In the genomic region with DNA sequence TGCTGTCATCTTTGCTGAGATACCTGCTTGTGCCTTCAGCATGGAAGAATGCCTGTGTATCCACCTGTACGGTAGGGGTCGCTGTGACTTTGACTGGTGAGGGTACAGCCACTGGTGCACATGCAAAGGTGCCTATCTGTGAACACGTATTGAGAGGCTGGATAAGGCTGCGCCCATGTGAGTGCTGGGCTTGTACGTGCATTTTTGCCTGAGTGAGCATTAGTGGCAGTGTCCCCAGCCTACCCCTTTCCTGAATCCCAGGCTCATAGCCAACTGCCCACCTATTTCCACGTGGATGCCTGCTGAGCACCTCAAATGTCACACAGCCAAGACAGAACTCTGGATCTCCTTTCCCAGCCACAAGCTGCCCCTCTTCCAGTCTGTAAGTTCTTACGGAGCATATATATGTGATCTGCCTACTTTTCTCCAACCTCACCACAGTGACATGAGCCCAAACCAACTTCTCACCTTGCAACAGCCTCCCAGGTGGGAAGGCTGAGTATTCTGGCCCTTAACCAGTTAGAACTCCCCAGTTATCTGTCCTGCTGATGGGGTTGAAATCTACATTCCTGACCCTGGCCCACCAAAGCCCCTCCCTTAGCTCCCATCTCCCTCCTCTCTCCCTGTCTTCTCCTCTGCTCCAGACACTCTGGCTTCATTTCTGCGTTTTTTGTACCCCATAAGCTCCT, we compare ENCODE assay signal across 1 cellular context.
TF ChIP-seq lines count a peak whose summit lies in the region.

No MANE protein-coding gene starts in this region.

TF ChIP-seq in HepG2, 621 proteins besides CTCF, POLR2A, EP300 and RAD21 (continued from another document and continues in another):
- TF ChIP-seq SALL2 (CRISPR knock-in tag; IDR thresholded peaks at IDR 0.05) (no peak), ZNF432 (CRISPR knock-in tag; IDR thresholded peaks at IDR 0.05; ENCODE audit: borderline replicate concordance) (no peak), RORA (CRISPR knock-in tag; IDR thresholded peaks at IDR 0.05) (no peak), BORCS8-MEF2B (CRISPR knock-in tag; IDR thresholded peaks at IDR 0.05) (0 out of 2 replicates have a peak, but pooled peaks have one; percentile 55), ZNF530 (CRISPR knock-in tag; IDR thresholded peaks at IDR 0.05; ENCODE audit: low read depth) (0 out of 2 replicates have a peak, but pooled peaks have one; percentile 35), GTF3A (CRISPR knock-in tag; conservative IDR thresholded peaks at IDR 0.05) (no peak), ZNF556 (CRISPR knock-in tag; IDR thresholded peaks at IDR 0.05; ENCODE audit: borderline replicate concordance) (peak; percentile 55; the same call in 1 of the 2 replicates), U2AF1 (optimal IDR thresholded peaks at IDR 0.05; ENCODE audit: low read depth, low read length) (no peak), FOXK1 (CRISPR knock-in tag; IDR thresholded peaks at IDR 0.05; ENCODE audit: borderline replicate concordance, low read depth) (peak; percentile 44; the same call in 1 of the 2 replicates), ZNF761 (CRISPR knock-in tag; conservative IDR thresholded peaks at IDR 0.05) (no peak), RBAK (CRISPR knock-in tag; IDR thresholded peaks at IDR 0.05) (0 out of 2 replicates have a peak, but pooled peaks have one; percentile 53), PTBP1 (IDR thresholded peaks at IDR 0.05; ENCODE audit: low read depth, low read length, poor library complexity, severe bottlenecking) (no peak), ATF1 (CRISPR knock-in tag; IDR thresholded peaks at IDR 0.05) (no peak), SRSF9 (IDR thresholded peaks at IDR 0.05; ENCODE audit: borderline replicate concordance, insufficient read depth, low read depth, low read length, poor library complexity, severe bottlenecking) (no peak), ZNF34 (CRISPR knock-in tag; IDR thresholded peaks at IDR 0.05; ENCODE audit: borderline replicate concordance) (no peak), JARID2 (CRISPR knock-in tag; IDR thresholded peaks at IDR 0.05; ENCODE audit: insufficient replicate concordance) (no peak), ZNF10 (CRISPR knock-in tag; IDR thresholded peaks at IDR 0.05; ENCODE audit: borderline replicate concordance, low read depth) (no peak), ZNF331 (CRISPR knock-in tag; IDR thresholded peaks at IDR 0.05) (peak; percentile 91), ZNF644 (CRISPR knock-in tag; IDR thresholded peaks at IDR 0.05; ENCODE audit: low read depth) (peak; percentile 97), SOX5 (CRISPR knock-in tag; IDR thresholded peaks at IDR 0.05; ENCODE audit: borderline replicate concordance) (peak; percentile 56), ZFP90 (CRISPR knock-in tag; IDR thresholded peaks at IDR 0.05; ENCODE audit: borderline replicate concordance) (no peak), SMC3 (IDR thresholded peaks at IDR 0.05; ENCODE audit: low read length) (no peak), NFYC (CRISPR knock-in tag; IDR thresholded peaks at IDR 0.05) (no peak; the same call in 1 of the 2 replicates), TSC22D2 (CRISPR knock-in tag; IDR thresholded peaks at IDR 0.05; ENCODE audit: borderline replicate concordance) (0 out of 2 replicates have a peak, but pooled peaks have one; percentile 24), ZNF235 (CRISPR knock-in tag; IDR thresholded peaks at IDR 0.05; ENCODE audit: borderline replicate concordance) (0 out of 2 replicates have a peak, but pooled peaks have one; percentile 57), TMF1 (CRISPR knock-in tag; IDR thresholded peaks at IDR 0.05; ENCODE audit: low read depth) (no peak), ZNF75D (CRISPR knock-in tag; IDR thresholded peaks at IDR 0.05; ENCODE audit: borderline replicate concordance) (no peak), HOXA9 (CRISPR knock-in tag; IDR thresholded peaks at IDR 0.05; ENCODE audit: borderline replicate concordance) (no peak), ZNF749 (CRISPR knock-in tag; IDR thresholded peaks at IDR 0.05; ENCODE audit: borderline replicate concordance) (no peak), CEBPB (IDR thresholded peaks at IDR 0.05; ENCODE audit: borderline replicate concordance, low read depth, low read length) (no peak), CBX2 (IDR thresholded peaks at IDR 0.05; ENCODE audit: low read depth, low read length) (no peak), CBX2 (CRISPR knock-in tag; IDR thresholded peaks at IDR 0.05; ENCODE audit: low read depth) (no peak), MAFF (IDR thresholded peaks at IDR 0.05; ENCODE audit: low read depth, low read length) (no peak), BRCA1 (CRISPR knock-in tag; IDR thresholded peaks at IDR 0.05) (no peak), ZMYM3 (CRISPR knock-in tag; IDR thresholded peaks at IDR 0.05) (peak; percentile 76; the same call in 1 of the 2 replicates), ZFP1 (CRISPR knock-in tag; IDR thresholded peaks at IDR 0.05) (peak; percentile 37; the same call in 1 of the 2 replicates)
- TF ChIP-seq, protein P1, sequence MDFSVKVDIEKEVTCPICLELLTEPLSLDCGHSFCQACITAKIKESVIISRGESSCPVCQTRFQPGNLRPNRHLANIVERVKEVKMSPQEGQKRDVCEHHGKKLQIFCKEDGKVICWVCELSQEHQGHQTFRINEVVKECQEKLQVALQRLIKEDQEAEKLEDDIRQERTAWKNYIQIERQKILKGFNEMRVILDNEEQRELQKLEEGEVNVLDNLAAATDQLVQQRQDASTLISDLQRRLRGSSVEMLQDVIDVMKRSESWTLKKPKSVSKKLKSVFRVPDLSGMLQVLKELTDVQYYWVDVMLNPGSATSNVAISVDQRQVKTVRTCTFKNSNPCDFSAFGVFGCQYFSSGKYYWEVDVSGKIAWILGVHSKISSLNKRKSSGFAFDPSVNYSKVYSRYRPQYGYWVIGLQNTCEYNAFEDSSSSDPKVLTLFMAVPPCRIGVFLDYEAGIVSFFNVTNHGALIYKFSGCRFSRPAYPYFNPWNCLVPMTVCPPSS (IDR thresholded peaks at IDR 0.05), result no peak
- TF ChIP-seq, protein P2, sequence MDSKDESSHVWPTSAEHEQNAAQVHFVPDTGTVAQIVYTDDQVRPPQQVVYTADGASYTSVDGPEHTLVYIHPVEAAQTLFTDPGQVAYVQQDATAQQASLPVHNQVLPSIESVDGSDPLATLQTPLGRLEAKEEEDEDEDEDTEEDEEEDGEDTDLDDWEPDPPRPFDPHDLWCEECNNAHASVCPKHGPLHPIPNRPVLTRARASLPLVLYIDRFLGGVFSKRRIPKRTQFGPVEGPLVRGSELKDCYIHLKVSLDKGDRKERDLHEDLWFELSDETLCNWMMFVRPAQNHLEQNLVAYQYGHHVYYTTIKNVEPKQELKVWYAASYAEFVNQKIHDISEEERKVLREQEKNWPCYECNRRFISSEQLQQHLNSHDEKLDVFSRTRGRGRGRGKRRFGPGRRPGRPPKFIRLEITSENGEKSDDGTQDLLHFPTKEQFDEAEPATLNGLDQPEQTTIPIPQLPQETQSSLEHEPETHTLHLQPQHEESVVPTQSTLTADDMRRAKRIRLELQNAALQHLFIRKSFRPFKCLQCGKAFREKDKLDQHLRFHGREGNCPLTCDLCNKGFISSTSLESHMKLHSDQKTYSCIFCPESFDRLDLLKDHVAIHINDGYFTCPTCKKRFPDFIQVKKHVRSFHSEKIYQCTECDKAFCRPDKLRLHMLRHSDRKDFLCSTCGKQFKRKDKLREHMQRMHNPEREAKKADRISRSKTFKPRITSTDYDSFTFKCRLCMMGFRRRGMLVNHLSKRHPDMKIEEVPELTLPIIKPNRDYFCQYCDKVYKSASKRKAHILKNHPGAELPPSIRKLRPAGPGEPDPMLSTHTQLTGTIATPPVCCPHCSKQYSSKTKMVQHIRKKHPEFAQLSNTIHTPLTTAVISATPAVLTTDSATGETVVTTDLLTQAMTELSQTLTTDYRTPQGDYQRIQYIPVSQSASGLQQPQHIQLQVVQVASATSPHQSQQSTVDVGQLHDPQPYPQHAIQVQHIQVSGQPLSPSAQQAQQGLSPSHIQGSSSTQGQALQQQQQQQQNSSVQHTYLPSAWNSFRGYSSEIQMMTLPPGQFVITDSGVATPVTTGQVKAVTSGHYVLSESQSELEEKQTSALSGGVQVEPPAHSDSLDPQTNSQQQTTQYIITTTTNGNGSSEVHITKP (CRISPR knock-in tag; IDR thresholded peaks at IDR 0.05; ENCODE audit: low read depth), result peak; percentile 81
- TF ChIP-seq, protein P3, sequence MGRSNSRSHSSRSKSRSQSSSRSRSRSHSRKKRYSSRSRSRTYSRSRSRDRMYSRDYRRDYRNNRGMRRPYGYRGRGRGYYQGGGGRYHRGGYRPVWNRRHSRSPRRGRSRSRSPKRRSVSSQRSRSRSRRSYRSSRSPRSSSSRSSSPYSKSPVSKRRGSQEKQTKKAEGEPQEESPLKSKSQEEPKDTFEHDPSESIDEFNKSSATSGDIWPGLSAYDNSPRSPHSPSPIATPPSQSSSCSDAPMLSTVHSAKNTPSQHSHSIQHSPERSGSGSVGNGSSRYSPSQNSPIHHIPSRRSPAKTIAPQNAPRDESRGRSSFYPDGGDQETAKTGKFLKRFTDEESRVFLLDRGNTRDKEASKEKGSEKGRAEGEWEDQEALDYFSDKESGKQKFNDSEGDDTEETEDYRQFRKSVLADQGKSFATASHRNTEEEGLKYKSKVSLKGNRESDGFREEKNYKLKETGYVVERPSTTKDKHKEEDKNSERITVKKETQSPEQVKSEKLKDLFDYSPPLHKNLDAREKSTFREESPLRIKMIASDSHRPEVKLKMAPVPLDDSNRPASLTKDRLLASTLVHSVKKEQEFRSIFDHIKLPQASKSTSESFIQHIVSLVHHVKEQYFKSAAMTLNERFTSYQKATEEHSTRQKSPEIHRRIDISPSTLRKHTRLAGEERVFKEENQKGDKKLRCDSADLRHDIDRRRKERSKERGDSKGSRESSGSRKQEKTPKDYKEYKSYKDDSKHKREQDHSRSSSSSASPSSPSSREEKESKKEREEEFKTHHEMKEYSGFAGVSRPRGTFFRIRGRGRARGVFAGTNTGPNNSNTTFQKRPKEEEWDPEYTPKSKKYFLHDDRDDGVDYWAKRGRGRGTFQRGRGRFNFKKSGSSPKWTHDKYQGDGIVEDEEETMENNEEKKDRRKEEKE (IDR thresholded peaks at IDR 0.05), result no peak
- TF ChIP-seq, protein P4, sequence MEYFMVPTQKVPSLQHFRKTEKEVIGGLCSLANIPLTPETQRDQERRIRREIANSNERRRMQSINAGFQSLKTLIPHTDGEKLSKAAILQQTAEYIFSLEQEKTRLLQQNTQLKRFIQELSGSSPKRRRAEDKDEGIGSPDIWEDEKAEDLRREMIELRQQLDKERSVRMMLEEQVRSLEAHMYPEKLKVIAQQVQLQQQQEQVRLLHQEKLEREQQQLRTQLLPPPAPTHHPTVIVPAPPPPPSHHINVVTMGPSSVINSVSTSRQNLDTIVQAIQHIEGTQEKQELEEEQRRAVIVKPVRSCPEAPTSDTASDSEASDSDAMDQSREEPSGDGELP (IDR thresholded peaks at IDR 0.05; ENCODE audit: borderline replicate concordance, low read depth), result no peak; the same call in 1 of the 2 replicates
- TF ChIP-seq, protein P5, sequence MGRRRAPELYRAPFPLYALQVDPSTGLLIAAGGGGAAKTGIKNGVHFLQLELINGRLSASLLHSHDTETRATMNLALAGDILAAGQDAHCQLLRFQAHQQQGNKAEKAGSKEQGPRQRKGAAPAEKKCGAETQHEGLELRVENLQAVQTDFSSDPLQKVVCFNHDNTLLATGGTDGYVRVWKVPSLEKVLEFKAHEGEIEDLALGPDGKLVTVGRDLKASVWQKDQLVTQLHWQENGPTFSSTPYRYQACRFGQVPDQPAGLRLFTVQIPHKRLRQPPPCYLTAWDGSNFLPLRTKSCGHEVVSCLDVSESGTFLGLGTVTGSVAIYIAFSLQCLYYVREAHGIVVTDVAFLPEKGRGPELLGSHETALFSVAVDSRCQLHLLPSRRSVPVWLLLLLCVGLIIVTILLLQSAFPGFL (CRISPR knock-in tag; IDR thresholded peaks at IDR 0.05), result peak; percentile 73; the same call in 1 of the 2 replicates
- TF ChIP-seq, protein P6, sequence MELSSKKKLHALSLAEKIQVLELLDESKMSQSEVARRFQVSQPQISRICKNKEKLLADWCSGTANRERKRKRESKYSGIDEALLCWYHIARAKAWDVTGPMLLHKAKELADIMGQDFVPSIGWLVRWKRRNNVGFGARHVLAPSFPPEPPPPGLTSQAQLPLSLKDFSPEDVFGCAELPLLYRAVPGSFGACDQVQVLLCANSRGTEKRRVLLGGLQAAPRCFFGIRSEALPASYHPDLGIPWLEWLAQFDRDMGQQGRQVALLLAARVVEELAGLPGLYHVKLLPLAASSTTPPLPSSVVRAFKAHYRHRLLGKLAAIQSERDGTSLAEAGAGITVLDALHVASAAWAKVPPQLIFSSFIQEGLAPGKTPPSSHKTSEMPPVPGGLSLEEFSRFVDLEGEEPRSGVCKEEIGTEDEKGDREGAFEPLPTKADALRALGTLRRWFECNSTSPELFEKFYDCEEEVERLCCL (CRISPR knock-in tag; IDR thresholded peaks at IDR 0.05; ENCODE audit: borderline replicate concordance), result 0 out of 2 replicates have a peak, but pooled peaks have one; percentile 49
- TF ChIP-seq, protein P7, sequence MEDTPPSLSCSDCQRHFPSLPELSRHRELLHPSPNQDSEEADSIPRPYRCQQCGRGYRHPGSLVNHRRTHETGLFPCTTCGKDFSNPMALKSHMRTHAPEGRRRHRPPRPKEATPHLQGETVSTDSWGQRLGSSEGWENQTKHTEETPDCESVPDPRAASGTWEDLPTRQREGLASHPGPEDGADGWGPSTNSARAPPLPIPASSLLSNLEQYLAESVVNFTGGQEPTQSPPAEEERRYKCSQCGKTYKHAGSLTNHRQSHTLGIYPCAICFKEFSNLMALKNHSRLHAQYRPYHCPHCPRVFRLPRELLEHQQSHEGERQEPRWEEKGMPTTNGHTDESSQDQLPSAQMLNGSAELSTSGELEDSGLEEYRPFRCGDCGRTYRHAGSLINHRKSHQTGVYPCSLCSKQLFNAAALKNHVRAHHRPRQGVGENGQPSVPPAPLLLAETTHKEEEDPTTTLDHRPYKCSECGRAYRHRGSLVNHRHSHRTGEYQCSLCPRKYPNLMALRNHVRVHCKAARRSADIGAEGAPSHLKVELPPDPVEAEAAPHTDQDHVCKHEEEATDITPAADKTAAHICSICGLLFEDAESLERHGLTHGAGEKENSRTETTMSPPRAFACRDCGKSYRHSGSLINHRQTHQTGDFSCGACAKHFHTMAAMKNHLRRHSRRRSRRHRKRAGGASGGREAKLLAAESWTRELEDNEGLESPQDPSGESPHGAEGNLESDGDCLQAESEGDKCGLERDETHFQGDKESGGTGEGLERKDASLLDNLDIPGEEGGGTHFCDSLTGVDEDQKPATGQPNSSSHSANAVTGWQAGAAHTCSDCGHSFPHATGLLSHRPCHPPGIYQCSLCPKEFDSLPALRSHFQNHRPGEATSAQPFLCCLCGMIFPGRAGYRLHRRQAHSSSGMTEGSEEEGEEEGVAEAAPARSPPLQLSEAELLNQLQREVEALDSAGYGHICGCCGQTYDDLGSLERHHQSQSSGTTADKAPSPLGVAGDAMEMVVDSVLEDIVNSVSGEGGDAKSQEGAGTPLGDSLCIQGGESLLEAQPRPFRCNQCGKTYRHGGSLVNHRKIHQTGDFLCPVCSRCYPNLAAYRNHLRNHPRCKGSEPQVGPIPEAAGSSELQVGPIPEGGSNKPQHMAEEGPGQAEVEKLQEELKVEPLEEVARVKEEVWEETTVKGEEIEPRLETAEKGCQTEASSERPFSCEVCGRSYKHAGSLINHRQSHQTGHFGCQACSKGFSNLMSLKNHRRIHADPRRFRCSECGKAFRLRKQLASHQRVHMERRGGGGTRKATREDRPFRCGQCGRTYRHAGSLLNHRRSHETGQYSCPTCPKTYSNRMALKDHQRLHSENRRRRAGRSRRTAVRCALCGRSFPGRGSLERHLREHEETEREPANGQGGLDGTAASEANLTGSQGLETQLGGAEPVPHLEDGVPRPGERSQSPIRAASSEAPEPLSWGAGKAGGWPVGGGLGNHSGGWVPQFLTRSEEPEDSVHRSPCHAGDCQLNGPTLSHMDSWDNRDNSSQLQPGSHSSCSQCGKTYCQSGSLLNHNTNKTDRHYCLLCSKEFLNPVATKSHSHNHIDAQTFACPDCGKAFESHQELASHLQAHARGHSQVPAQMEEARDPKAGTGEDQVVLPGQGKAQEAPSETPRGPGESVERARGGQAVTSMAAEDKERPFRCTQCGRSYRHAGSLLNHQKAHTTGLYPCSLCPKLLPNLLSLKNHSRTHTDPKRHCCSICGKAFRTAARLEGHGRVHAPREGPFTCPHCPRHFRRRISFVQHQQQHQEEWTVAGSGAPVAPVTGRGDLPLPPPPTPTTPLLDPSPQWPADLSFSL (CRISPR knock-in tag; IDR thresholded peaks at IDR 0.05), result no peak
